ENCODE assay signal across 8 cellular contexts in the genomic region with DNA sequence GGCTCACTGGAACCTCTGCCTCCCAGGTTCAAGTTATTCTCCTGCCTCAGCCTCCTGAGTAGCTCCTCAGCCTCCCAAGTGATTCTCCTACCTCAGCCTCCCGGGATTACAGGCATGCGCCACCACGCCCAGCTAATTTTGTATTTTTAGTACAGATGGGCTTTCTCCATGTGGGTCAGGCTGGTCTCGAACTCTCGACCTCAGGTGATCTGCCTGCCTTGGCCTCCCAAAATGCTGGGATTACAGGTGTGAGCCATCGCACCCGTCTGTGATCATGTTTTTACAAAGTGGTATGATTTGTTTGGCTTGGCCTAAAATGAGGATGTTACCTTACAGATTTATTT. TPM values are rescaled to one million over a fixed set of nuclear protein-coding genes. Genes with fewer than 3 reads are reported as not detected.
DNase-seq lines count a peak whose midpoint lies in the region; ATAC-seq and TF ChIP-seq lines count a peak whose summit lies in the region.
"Not testable (repeated sequence)": the region's sequence is repeated elsewhere in the genome, so short reads cannot be mapped to it uniquely, and the experiment has no call there.

No MANE protein-coding gene starts in this region.

- peak overlapping the region; percentile 25 for H3K4me3 Mint-ChIP-seq in activated CD4-positive, alpha-beta memory T cell treated with anti-CD3 and anti-CD28 coated beads for 36 hours
- peak overlapping the region; percentile 19 for H3K4me3 Mint-ChIP-seq in activated T-helper 2 cell treated with anti-CD3 and anti-CD28 coated beads, Interferon-gamma antibody, Interleukin-2, Interleukin-4, amounts not matched to agents 10 μg/mL and 5 μg/mL and 100 μg/mL, durations not matched to agents 14 hours and 24 hours and 36 hours (ENCODE audit: low read depth)
- H3K4me3 Mint-ChIP-seq in central memory CD8-positive, alpha-beta T cell, result peak overlapping the region; percentile 11
- peak overlapping the region; percentile 65 for H3K4me3 Mint-ChIP-seq in natural killer cell treated with Interleukin-12 subunit alpha and Interleukin-12 subunit beta and Interleukin-15 and Interleukin-18, amount 100 ng/mL, for 72 hours
- H3K4me3 Mint-ChIP-seq in stimulated activated naive CD8-positive, alpha-beta T cell treated with anti-CD3 and anti-CD28 coated beads, Interleukin-15, amount 100 ng/mL, for 72 hours, result peak overlapping the region; percentile 51 to 68

- H3K9me3 Mint-ChIP-seq in activated CD4-positive, alpha-beta memory T cell treated with anti-CD3 and anti-CD28 coated beads for 36 hours; activated T-helper 2 cell treated with anti-CD3 and anti-CD28 coated beads, Interferon-gamma antibody, Interleukin-2, Interleukin-4, amounts not matched to agents 10 μg/mL and 5 μg/mL and 100 μg/mL, durations not matched to agents 14 hours and 24 hours and 36 hours; central memory CD8-positive, alpha-beta T cell; natural killer cell treated with Interleukin-12 subunit alpha and Interleukin-12 subunit beta and Interleukin-15 and Interleukin-18, amount 100 ng/mL, for 72 hours; stimulated activated naive CD8-positive, alpha-beta T cell treated with anti-CD3 and anti-CD28 coated beads, Interleukin-15, amount 100 ng/mL, for 72 hours: not testable (repeated sequence)

- not testable (repeated sequence) for DNase-seq in Peyer's patch; activated CD4-positive, alpha-beta memory T cell treated with anti-CD3 and anti-CD28 coated beads for 36 hours; activated T-helper 2 cell treated with anti-CD3 and anti-CD28 coated beads, Interferon-gamma antibody, Interleukin-2, Interleukin-4, amounts not matched to agents 10 μg/mL and 5 μg/mL and 100 μg/mL, durations not matched to agents 14 hours and 24 hours and 36 hours (ENCODE audit: low spot score); central memory CD8-positive, alpha-beta T cell (ENCODE audit: low spot score in 2 of 2); natural killer cell treated with Interleukin-12 subunit alpha and Interleukin-12 subunit beta and Interleukin-15 and Interleukin-18, amount 100 ng/mL, for 72 hours (ENCODE audit: low spot score); stimulated activated naive CD8-positive, alpha-beta T cell treated with anti-CD3 and anti-CD28 coated beads, Interleukin-15, amount 100 ng/mL, for 72 hours

- H3K4me1 ChIP-seq in BLaER1 treated with 17β-estradiol and CSF1 and Interleukin-3, amounts not matched to agents 10 nM and 100 nM, result peaks cover 12 to 37% (median 17%) of the 10 kb centered on the region in 10 experiments
- not testable (repeated sequence) for H3K4me1 ChIP-seq in Peyer's patch

- H3K9ac ChIP-seq in BLaER1 treated with 17β-estradiol and CSF1 and Interleukin-3, amounts not matched to agents 10 nM and 100 nM, result peak overlapping the region in 1 of 11 experiments; percentile 40; a peak in 1 of 22 replicates

- POLR2A ChIA-PET in activated CD4-positive, alpha-beta memory T cell treated with anti-CD3 and anti-CD28 coated beads for 36 hours (lab: Charles Lee), result not testable (repeated sequence)

- ATAC-seq in central memory CD8-positive, alpha-beta T cell (replicated peaks; ENCODE audit: extremely low read depth, poor library complexity, severe bottlenecking); stimulated activated naive CD8-positive, alpha-beta T cell treated with anti-CD3 and anti-CD28 coated beads, Interleukin-15, amount 100 ng/mL, for 72 hours: not testable (repeated sequence)
- ATAC-seq in natural killer cell treated with Interleukin-12 subunit alpha and Interleukin-12 subunit beta and Interleukin-15 and Interleukin-18, amount 100 ng/mL, for 72 hours, result peak in 1 of 2 donors; percentile 20

- not testable (repeated sequence) for H3K9me3 ChIP-seq in BLaER1 treated with 17β-estradiol and CSF1 and Interleukin-3, amounts not matched to agents 10 nM and 100 nM (replicated peaks in 1 of 11); Peyer's patch

- intact Hi-C loops in activated CD4-positive, alpha-beta memory T cell treated with anti-CD3 and anti-CD28 coated beads for 36 hours (cut with micrococcal nuclease), result loop anchor here (10.0 kb wide), 1 partner anchor 1345 kb away; no protein-coding TSS in a partner anchor
- intact Hi-C loops in activated T-helper 2 cell treated with anti-CD3 and anti-CD28 coated beads, Interferon-gamma antibody, Interleukin-2, Interleukin-4, amounts not matched to agents 10 μg/mL and 5 μg/mL and 100 μg/mL, durations not matched to agents 14 hours and 24 hours and 36 hours (cut with micrococcal nuclease), result not testable (repeated sequence)

- TF ChIP-seq POLR2A in Peyer's patch (IDR thresholded peaks at IDR 0.05), result not testable (repeated sequence)

- not testable (repeated sequence) for TF ChIP-seq CTCF in Peyer's patch (IDR thresholded peaks at IDR 0.05)

- not testable (repeated sequence) for H3K36me3 Mint-ChIP-seq in activated CD4-positive, alpha-beta memory T cell treated with anti-CD3 and anti-CD28 coated beads for 36 hours; activated T-helper 2 cell treated with anti-CD3 and anti-CD28 coated beads, Interferon-gamma antibody, Interleukin-2, Interleukin-4, amounts not matched to agents 10 μg/mL and 5 μg/mL and 100 μg/mL, durations not matched to agents 14 hours and 24 hours and 36 hours (ENCODE audit: low read depth); central memory CD8-positive, alpha-beta T cell (ENCODE audit: insufficient read depth); natural killer cell treated with Interleukin-12 subunit alpha and Interleukin-12 subunit beta and Interleukin-15 and Interleukin-18, amount 100 ng/mL, for 72 hours

- H3K27ac ChIP-seq in BLaER1 treated with 17β-estradiol and CSF1 and Interleukin-3, amounts not matched to agents 10 nM and 100 nM, result peak overlapping the region in 4 of 11 experiments; percentile 17 to 62 (median 48); a peak in 7 of 22 replicates
- peak overlapping the region in 3 of 4 donors; percentile 8 to 55 (median 40) for H3K27ac ChIP-seq in Peyer's patch

- H3K4me1 Mint-ChIP-seq in activated CD4-positive, alpha-beta memory T cell treated with anti-CD3 and anti-CD28 coated beads for 36 hours (ENCODE audit: low read depth), result peaks cover 27% of the 10 kb centered on the region
- peaks cover 41% of the 10 kb centered on the region for H3K4me1 Mint-ChIP-seq in activated T-helper 2 cell treated with anti-CD3 and anti-CD28 coated beads, Interferon-gamma antibody, Interleukin-2, Interleukin-4, amounts not matched to agents 10 μg/mL and 5 μg/mL and 100 μg/mL, durations not matched to agents 14 hours and 24 hours and 36 hours (ENCODE audit: low read depth)
- peaks cover 23% of the 10 kb centered on the region for H3K4me1 Mint-ChIP-seq in central memory CD8-positive, alpha-beta T cell
- peaks cover 34 to 35% of the 10 kb centered on the region in 2 donors for H3K4me1 Mint-ChIP-seq in natural killer cell treated with Interleukin-12 subunit alpha and Interleukin-12 subunit beta and Interleukin-15 and Interleukin-18, amount 100 ng/mL, for 72 hours (ENCODE audit: low read depth in 2 of 2)
- H3K4me1 Mint-ChIP-seq in stimulated activated naive CD8-positive, alpha-beta T cell treated with anti-CD3 and anti-CD28 coated beads, Interleukin-15, amount 100 ng/mL, for 72 hours, result peaks cover 40% of the 10 kb centered on the region

- CTCF ChIA-PET in activated CD4-positive, alpha-beta memory T cell treated with anti-CD3 and anti-CD28 coated beads for 36 hours (lab: Charles Lee), result interaction anchor here (0.6 to 1.2 kb wide), 3 partner anchors 76 to 223 kb away, joined by 3 to 5 read pairs (median 3); no protein-coding TSS in a partner anchor

- peaks cover 0 to 68% (median 0%) of the 10 kb centered on the region in 11 experiments; a peak in 4 of 22 replicates for H4K20me1 ChIP-seq in BLaER1 treated with 17β-estradiol and CSF1 and Interleukin-3, amounts not matched to agents 10 nM and 100 nM

- H3K4me2 ChIP-seq in BLaER1 treated with 17β-estradiol and CSF1 and Interleukin-3, amounts not matched to agents 10 nM and 100 nM, result peak overlapping the region; percentile 32 to 91 (median 37); a peak in 19 of 22 replicates

- peak overlapping the region; percentile 47 for H3K27ac Mint-ChIP-seq in activated CD4-positive, alpha-beta memory T cell treated with anti-CD3 and anti-CD28 coated beads for 36 hours
- H3K27ac Mint-ChIP-seq in activated T-helper 2 cell treated with anti-CD3 and anti-CD28 coated beads, Interferon-gamma antibody, Interleukin-2, Interleukin-4, amounts not matched to agents 10 μg/mL and 5 μg/mL and 100 μg/mL, durations not matched to agents 14 hours and 24 hours and 36 hours, result peak overlapping the region; percentile 85
- H3K27ac Mint-ChIP-seq in central memory CD8-positive, alpha-beta T cell (ENCODE audit: low read depth), result peak overlapping the region; percentile 42
- peak overlapping the region; percentile 38 to 75 for H3K27ac Mint-ChIP-seq in natural killer cell treated with Interleukin-12 subunit alpha and Interleukin-12 subunit beta and Interleukin-15 and Interleukin-18, amount 100 ng/mL, for 72 hours
- H3K27ac Mint-ChIP-seq in stimulated activated naive CD8-positive, alpha-beta T cell treated with anti-CD3 and anti-CD28 coated beads, Interleukin-15, amount 100 ng/mL, for 72 hours, result peak overlapping the region in 1 of 2 donors; percentile 38

- H3K27me3 ChIP-seq in BLaER1 treated with 17β-estradiol and CSF1 and Interleukin-3, amounts not matched to agents 10 nM and 100 nM; Peyer's patch: not testable (repeated sequence)

- not testable (repeated sequence) for H3K27me3 Mint-ChIP-seq in activated CD4-positive, alpha-beta memory T cell treated with anti-CD3 and anti-CD28 coated beads for 36 hours; activated T-helper 2 cell treated with anti-CD3 and anti-CD28 coated beads, Interferon-gamma antibody, Interleukin-2, Interleukin-4, amounts not matched to agents 10 μg/mL and 5 μg/mL and 100 μg/mL, durations not matched to agents 14 hours and 24 hours and 36 hours (ENCODE audit: low read depth); central memory CD8-positive, alpha-beta T cell; natural killer cell treated with Interleukin-12 subunit alpha and Interleukin-12 subunit beta and Interleukin-15 and Interleukin-18, amount 100 ng/mL, for 72 hours; stimulated activated naive CD8-positive, alpha-beta T cell treated with anti-CD3 and anti-CD28 coated beads, Interleukin-15, amount 100 ng/mL, for 72 hours

- H3K36me3 ChIP-seq in BLaER1 treated with 17β-estradiol and CSF1 and Interleukin-3, amounts not matched to agents 10 nM and 100 nM; Peyer's patch: not testable (repeated sequence)

- peak overlapping the region in 1 of 10 experiments; percentile 14; a peak in 1 of 20 replicates for H3K4me3 ChIP-seq in BLaER1 treated with 17β-estradiol and CSF1 and Interleukin-3, amounts not matched to agents 10 nM and 100 nM
- H3K4me3 ChIP-seq in GM08714 (ENCODE audit: low read length), result peak overlapping the region; percentile 7; the same call in 1 of the 2 replicates
- not testable (repeated sequence) for H3K4me3 ChIP-seq in Peyer's patch

RNA-seq across cellular contexts. Expression of a gene that starts 9.8 kb away (rescaled TPM):
- 10 to 100 TPM; 28.7 to 81.7 (median 52.4) TPM for total RNA-seq in Peyer's patch
- total RNA-seq in activated CD4-positive, alpha-beta memory T cell treated with anti-CD3 and anti-CD28 coated beads for 36 hours, result 10 to 100 TPM; 15.6 to 18.3 TPM
- total RNA-seq in activated T-helper 2 cell treated with anti-CD3 and anti-CD28 coated beads, Interferon-gamma antibody, Interleukin-2, Interleukin-4, amounts not matched to agents 10 μg/mL and 5 μg/mL and 100 μg/mL, durations not matched to agents 14 hours and 24 hours and 36 hours, result 26.0 and 27.0 TPM in 2 replicates
- 10 to 100 TPM; 38.0 to 41.4 TPM for total RNA-seq in natural killer cell treated with Interleukin-12 subunit alpha and Interleukin-12 subunit beta and Interleukin-15 and Interleukin-18, amount 100 ng/mL, for 72 hours

RNA-seq across cellular contexts. Expression of a gene that starts 10.6 kb away (rescaled TPM):
- total RNA-seq in Peyer's patch, result 100 to 1,000 TPM in 1 of 4 donors, 10 to 100 TPM in 3; 38.4 to 122 (median 41.6) TPM
- total RNA-seq in activated CD4-positive, alpha-beta memory T cell treated with anti-CD3 and anti-CD28 coated beads for 36 hours, result 10 to 100 TPM; 34.8 to 41.5 TPM
- 43.8 and 49.8 TPM in 2 replicates for total RNA-seq in activated T-helper 2 cell treated with anti-CD3 and anti-CD28 coated beads, Interferon-gamma antibody, Interleukin-2, Interleukin-4, amounts not matched to agents 10 μg/mL and 5 μg/mL and 100 μg/mL, durations not matched to agents 14 hours and 24 hours and 36 hours
- 10 to 100 TPM; 35.0 to 46.5 TPM for total RNA-seq in natural killer cell treated with Interleukin-12 subunit alpha and Interleukin-12 subunit beta and Interleukin-15 and Interleukin-18, amount 100 ng/mL, for 72 hours

Comparison
In these comparisons a context has a peak if more than half of its experiments do, and no peak if none do; other contexts are left out.
1. H3K4me3 Mint-ChIP-seq: peak in every context shown above with its lines; median percentile 65 in natural killer cell treated with Interleukin-12 subunit alpha and Interleukin-12 subunit beta and Interleukin-15 and Interleukin-18, amount 100 ng/mL, for 72 hours; 60 in stimulated activated naive CD8-positive, alpha-beta T cell treated with anti-CD3 and anti-CD28 coated beads, Interleukin-15, amount 100 ng/mL, for 72 hours; 25 in activated CD4-positive, alpha-beta memory T cell treated with anti-CD3 and anti-CD28 coated beads for 36 hours; 19 in activated T-helper 2 cell treated with anti-CD3 and anti-CD28 coated beads, Interferon-gamma antibody, Interleukin-2, Interleukin-4, amounts not matched to agents 10 μg/mL and 5 μg/mL and 100 μg/mL, durations not matched to agents 14 hours and 24 hours and 36 hours; 11 in central memory CD8-positive, alpha-beta T cell.